22 cellular contexts compared by ENCODE assay signal in the genomic region with DNA sequence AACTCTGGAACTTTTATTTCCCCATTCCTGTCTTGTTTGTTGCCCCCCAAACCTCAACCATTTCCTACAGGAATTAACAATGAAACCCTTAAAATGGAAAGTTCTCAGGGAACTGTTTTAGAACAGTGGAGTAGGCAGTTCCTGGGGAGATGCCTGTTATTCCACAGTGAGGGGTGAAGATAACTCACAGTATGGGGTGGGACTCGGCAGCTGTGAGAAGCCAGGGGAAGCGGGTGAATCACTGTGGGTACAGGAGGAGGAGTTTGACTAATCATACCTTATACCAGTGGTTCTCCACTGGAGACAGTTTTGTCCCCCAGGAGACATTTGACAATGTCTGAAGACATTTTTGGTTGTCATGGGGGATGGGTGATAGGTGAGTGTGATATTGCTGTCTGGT. TPM values are rescaled to one million over a fixed set of nuclear protein-coding genes. Genes with fewer than 3 reads are reported as not detected.
DNase-seq lines count a peak whose midpoint lies in the region; ATAC-seq and TF ChIP-seq lines count a peak whose summit lies in the region.
"Had no signal": no experiment of that assay in that cellular context is flagged by ENCODE, and none has a peak within 500 bp of the region (broad histone marks: within the 10 kb centered on the region; RNA-seq: fewer than 3 reads in every experiment).

No MANE protein-coding gene starts in this region.

- 49 to 73% (median 62%) methylated on average over 2 of the region's 2 CpGs for WGBS in stomach, 5 donors
- 50 to 54% methylated on average over 2 of the region's 2 CpGs for WGBS in sigmoid colon, 2 donors

- H3K4me1 Mint-ChIP-seq in stimulated activated effector memory CD8-positive, alpha-beta T cell treated with anti-CD3 and anti-CD28 coated beads, Interleukin-12 subunit alpha, Interleukin-12 subunit beta, amount 100 ng/mL, for 72 hours: peaks cover 8% of the 10 kb centered on the region

- H3K27me3 ChIP-seq in RWPE2 (ENCODE audit: insufficient read depth, poor library complexity, severe bottlenecking) (peaks cover 4% of the 10 kb centered on the region), stomach (no peaks in the 10 kb centered on the region), sigmoid colon (no peaks in the 10 kb centered on the region), left ventricle myocardium inferior (ENCODE audit: low read depth) (peaks cover 7% of the 10 kb centered on the region)
- H3K27me3 ChIP-seq: BLaER1, Peyer's patch had no signal

- H3K4me3 ChIP-seq in HEK293 (ENCODE audit: low read depth, low read length) (no peak overlapping the region), RWPE2 (ENCODE audit: severe bottlenecking) (no peak overlapping the region), epithelial cell of esophagus (ENCODE audit: low read length) (no peak overlapping the region), stomach (no peak overlapping the region), sigmoid colon (no peak overlapping the region), left ventricle myocardium inferior (no peak overlapping the region)
- H3K4me3 ChIP-seq: BLaER1, Peyer's patch had no signal

- no peaks in the 10 kb centered on the region for H3K36me3 ChIP-seq in HEK293 (ENCODE audit: control insufficient read depth in 2 of 2, insufficient read depth in 1 of 2, low read length in 2 of 2)
- H3K36me3 ChIP-seq in RWPE2 (ENCODE audit: low read depth): no peaks in the 10 kb centered on the region
- H3K36me3 ChIP-seq in stomach: no peaks in the 10 kb centered on the region
- no peaks in the 10 kb centered on the region for H3K36me3 ChIP-seq in sigmoid colon
- H3K36me3 ChIP-seq in left ventricle myocardium inferior: no peaks in the 10 kb centered on the region
- H3K36me3 ChIP-seq: BLaER1, Peyer's patch had no signal

- no peak for TF ChIP-seq EP300 in stomach (IDR thresholded peaks at IDR 0.05)
- TF ChIP-seq EP300 in sigmoid colon (IDR thresholded peaks at IDR 0.05): no peak

- H3K9me3 ChIP-seq in HEK293 (ENCODE audit: control insufficient read depth, insufficient read depth, low read depth, low read length) (no peaks in the 10 kb centered on the region), RWPE2 (ENCODE audit: severe bottlenecking) (no peaks in the 10 kb centered on the region), stomach (no peaks in the 10 kb centered on the region), sigmoid colon (no peaks in the 10 kb centered on the region), left ventricle myocardium inferior (replicated peaks) (no peaks in the 10 kb centered on the region)
- H3K9me3 ChIP-seq: BLaER1, Peyer's patch had no signal

- H3K4me3 Mint-ChIP-seq in stimulated activated effector memory CD8-positive, alpha-beta T cell treated with anti-CD3 and anti-CD28 coated beads, Interleukin-12 subunit alpha, Interleukin-12 subunit beta, amount 100 ng/mL, for 72 hours: no peak overlapping the region
- H3K4me3 Mint-ChIP-seq: CD4-positive, alpha-beta T cell had no signal

- H3K36me3 Mint-ChIP-seq in stimulated activated effector memory CD8-positive, alpha-beta T cell treated with anti-CD3 and anti-CD28 coated beads, Interleukin-12 subunit alpha, Interleukin-12 subunit beta, amount 100 ng/mL, for 72 hours: no peaks in the 10 kb centered on the region

- H3K4me1 ChIP-seq in HEK293 (ENCODE audit: control insufficient read depth, insufficient read depth, low read length): no peaks in the 10 kb centered on the region
- H3K4me1 ChIP-seq in RWPE2 (ENCODE audit: insufficient read depth, poor library complexity, severe bottlenecking): no peaks in the 10 kb centered on the region
- H3K4me1 ChIP-seq in stomach: no peaks in the 10 kb centered on the region
- H3K4me1 ChIP-seq in sigmoid colon: no peaks in the 10 kb centered on the region
- no peaks in the 10 kb centered on the region for H3K4me1 ChIP-seq in left ventricle myocardium inferior
- H3K4me1 ChIP-seq: Peyer's patch had no signal

- no peak overlapping the region for H3K27ac ChIP-seq in HEK293 (ENCODE audit: extremely low read depth, low read depth, low read length)
- H3K27ac ChIP-seq in RWPE2 (ENCODE audit: poor library complexity, severe bottlenecking): no peak overlapping the region
- H3K27ac ChIP-seq in stomach: no peak overlapping the region
- H3K27ac ChIP-seq in sigmoid colon: no peak overlapping the region
- H3K27ac ChIP-seq in left ventricle myocardium inferior (replicated peaks): no peak overlapping the region
- H3K27ac ChIP-seq: BLaER1, KMS-11, Peyer's patch had no signal

- DNase-seq in RWPE2 (ENCODE audit: low spot score) (no peak), epithelial cell of esophagus (ENCODE audit: low read depth) (peak; percentile 11), stomach (no peak), sigmoid colon (no peak), left ventricle myocardium inferior (no peak)
- no peak for DNase-seq in stimulated activated effector memory CD8-positive, alpha-beta T cell treated with anti-CD3 and anti-CD28 coated beads, Interleukin-12 subunit alpha, Interleukin-12 subunit beta, amount 100 ng/mL, for 72 hours (ENCODE audit: low spot score in 2 of 2)
- DNase-seq: CD4-positive, alpha-beta T cell; COR-L47; DMS79; GOT3; HCEC 1CT; IMR-90; MV-4-11; NCI-H187; NCI-H2107; Peyer's patch had no signal

- peak; percentile 46; the same call in 2 of the 3 replicates for ATAC-seq in RWPE2 (ENCODE audit: low read depth)
- ATAC-seq in stimulated activated effector memory CD8-positive, alpha-beta T cell treated with anti-CD3 and anti-CD28 coated beads, Interleukin-12 subunit alpha, Interleukin-12 subunit beta, amount 100 ng/mL, for 72 hours: peak; percentile 61

- CTCF ChIA-PET in HEK293 (lab: Yijun Ruan, JAX): no interaction called here

- intact Hi-C loops in stomach (cut with DNase I; ENCODE audit: low total_unique reads) (no loop called here), sigmoid colon (cut with DNase I) (no loop called here), left ventricle myocardium inferior (cut with micrococcal nuclease) (no loop called here)

- no peak for TF ChIP-seq POLR2A in stomach (IDR thresholded peaks at IDR 0.05)
- TF ChIP-seq POLR2A in sigmoid colon (IDR thresholded peaks at IDR 0.05): no peak

- POLR2A ChIA-PET in HEK293 (lab: Yijun Ruan, JAX): no interaction called here

- TF ChIP-seq CTCF in HEK293 (tag by site-specific recombination; IDR thresholded peaks at IDR 0.05): no peak
- no peak for TF ChIP-seq CTCF in RWPE2 (IDR thresholded peaks at IDR 0.05; ENCODE audit: poor library complexity, severe bottlenecking)
- no peak for TF ChIP-seq CTCF in epithelial cell of esophagus (IDR thresholded peaks at IDR 0.05; ENCODE audit: insufficient read depth, low read depth, low read length, missing control alignments)
- TF ChIP-seq CTCF in stomach (IDR thresholded peaks at IDR 0.05): no peak
- no peak for TF ChIP-seq CTCF in sigmoid colon (IDR thresholded peaks at IDR 0.05)
- no peak for TF ChIP-seq CTCF in left ventricle myocardium inferior (IDR thresholded peaks at IDR 0.05; ENCODE audit: borderline replicate concordance)

- H3K9me3 Mint-ChIP-seq in stimulated activated effector memory CD8-positive, alpha-beta T cell treated with anti-CD3 and anti-CD28 coated beads, Interleukin-12 subunit alpha, Interleukin-12 subunit beta, amount 100 ng/mL, for 72 hours: no peaks in the 10 kb centered on the region
- H3K9me3 Mint-ChIP-seq: CD4-positive, alpha-beta T cell had no signal

- H3K27ac Mint-ChIP-seq in stimulated activated effector memory CD8-positive, alpha-beta T cell treated with anti-CD3 and anti-CD28 coated beads, Interleukin-12 subunit alpha, Interleukin-12 subunit beta, amount 100 ng/mL, for 72 hours: no peak overlapping the region
- H3K27ac Mint-ChIP-seq: CD4-positive, alpha-beta T cell had no signal

TF ChIP-seq in HEK293, 187 proteins besides CTCF, POLR2A, EP300 and RAD21:
- TF ChIP-seq ZIC2 (tag by site-specific recombination; IDR thresholded peaks at IDR 0.05) (peak; percentile 100), IKZF3 (tag by site-specific recombination; IDR thresholded peaks at IDR 0.05) (peak; percentile 34; the same call in 1 of the 2 replicates), GLIS1 (tag by site-specific recombination; IDR thresholded peaks at IDR 0.05) (peak; percentile 84), ZNF423 (tag by site-specific recombination; IDR thresholded peaks at IDR 0.05) (peak; percentile 94), ZNF324 (tag by site-specific recombination; IDR thresholded peaks at IDR 0.05) (no peak), ZNF596 (tag by site-specific recombination; IDR thresholded peaks at IDR 0.05) (no peak)

RNA-seq across cellular contexts. Expression of gene GLRA1, which starts 36.9 kb away (rescaled TPM):
- total RNA-seq in stomach (not detected), sigmoid colon (not detected), left ventricle myocardium inferior (not detected)
- polyA plus RNA-seq in stomach (not detected), sigmoid colon (not detected)
- total RNA-seq: CD4-positive, alpha-beta T cell; IMR-90; NCI-H460; OCI-LY7; Peyer's patch; SK-MEL-5 had no signal
- polyA plus RNA-seq: IMR-90 had no signal
